Comparison of ENCODE assay signal across 8 cellular contexts in genomic region chr1:198638441-198638840, GRCh38. TPM values are rescaled to one million over a fixed set of nuclear protein-coding genes. Genes with fewer than 3 reads are reported as not detected.
DNase-seq lines count a peak whose midpoint lies in the region; ATAC-seq, FAIRE-seq and TF ChIP-seq lines count a peak whose summit lies in the region.
"Had no signal": no experiment of that assay in that cellular context is flagged by ENCODE, and none has a peak within 500 bp of the region (broad histone marks: within the 10 kb centered on the region; RNA-seq: fewer than 3 reads in every experiment).

No MANE protein-coding gene starts in this region.

- DNase-seq in H54 (ENCODE audit: insufficient read length, low spot score) (no peak), midbrain (lab: John Stamatoyannopoulos, UW) (no peak), AG08395 (ENCODE audit: low spot score) (no peak), MCF 10A (ENCODE audit: unreplicated experiment) (no peak)
- DNase-seq: stimulated activated CD4-positive, alpha-beta T cell treated with anti-CD3 and anti-CD28 coated beads, Interleukin-2, amount 100 ng/mL, for 24 hours had no signal

- POLR2A ChIA-PET in MCF 10A (lab: Yijun Ruan, JAX): interaction anchor here (0.6 to 0.7 kb wide), 2 partner anchors 9 to 1094 kb away, joined by 3 to 5 read pairs; no protein-coding TSS in a partner anchor

- CTCF ChIA-PET in MCF 10A (lab: Yijun Ruan, JAX): no interaction called here

- H2AFZ ChIP-seq in OCI-LY3 (ENCODE audit: low read depth, low read length): peak overlapping the region; percentile 49

- no peak overlapping the region for H3K27ac Mint-ChIP-seq in MCF 10A (ENCODE audit: low read depth, unreplicated experiment)

- H3K9me3 Mint-ChIP-seq in MCF 10A (ENCODE audit: unreplicated experiment): peaks cover 8% of the 10 kb centered on the region

- no peaks in the 10 kb centered on the region for H3K27me3 ChIP-seq in OCI-LY3 (ENCODE audit: low read depth, low read length)
- H3K27me3 ChIP-seq in neutrophil: no peaks in the 10 kb centered on the region

- peaks cover 5% of the 10 kb centered on the region for H3K4me1 Mint-ChIP-seq in MCF 10A (ENCODE audit: insufficient read depth, unreplicated experiment)

- BruUV-seq in MCF 10A (replicated peaks; lab: Mats Ljungman, UMichigan): no TSS peak

- H3K27ac ChIP-seq in OCI-LY3 (ENCODE audit: low read length): peak overlapping the region; percentile 88
- H3K27ac ChIP-seq in neutrophil: peak overlapping the region; percentile 97

- H3K27me3 Mint-ChIP-seq in MCF 10A (ENCODE audit: insufficient read depth, unreplicated experiment): no peaks in the 10 kb centered on the region

- no peak overlapping the region for H3K4me3 Mint-ChIP-seq in MCF 10A (ENCODE audit: unreplicated experiment)

- peaks cover 13% of the 10 kb centered on the region; the same call in 1 of the 2 replicates for H4K20me1 ChIP-seq in OCI-LY3 (ENCODE audit: insufficient read depth, low read length)

- peaks cover 45% of the 10 kb centered on the region for H3K79me2 ChIP-seq in OCI-LY3 (ENCODE audit: low read length)

- peaks cover 12% of the 10 kb centered on the region for H3K36me3 ChIP-seq in OCI-LY3 (replicated peaks; ENCODE audit: low read depth, low read length)
- peaks cover 14% of the 10 kb centered on the region for H3K36me3 ChIP-seq in neutrophil

- H3K9ac ChIP-seq in OCI-LY3 (ENCODE audit: low read length): peak overlapping the region; percentile 87

- FAIRE-seq in H54 (lab: Jason Lieb, UNC): peak; percentile 15

- no peak for TF ChIP-seq POLR2A in H54 (IDR thresholded peaks at IDR 0.05; ENCODE audit: low read depth, low read length)

- TF ChIP-seq CTCF in OCI-LY3 (IDR thresholded peaks at IDR 0.05; ENCODE audit: low read depth, low read length) (no peak), neutrophil (IDR thresholded peaks at IDR 0.05) (no peak), MCF 10A (IDR thresholded peaks at IDR 0.05; ENCODE audit: unreplicated experiment) (no peak)

- intact Hi-C loops in MCF 10A (cut with micrococcal nuclease): no loop called here

- ATAC-seq in GM18873 (IDR thresholded peaks at IDR 0.05; ENCODE audit: low FRiP score, unreplicated experiment): peak; percentile 17

- H3K9me3 ChIP-seq in OCI-LY3 (ENCODE audit: insufficient read depth, low read length): no peaks in the 10 kb centered on the region
- no peaks in the 10 kb centered on the region for H3K9me3 ChIP-seq in neutrophil

- peak overlapping the region; percentile 80 for H3K4me2 ChIP-seq in OCI-LY3 (ENCODE audit: low read length)

- H3K4me3 ChIP-seq in OCI-LY3 (ENCODE audit: low read length) (peak overlapping the region; percentile 71), neutrophil (ENCODE audit: low read depth in 1 of 2, low read length in 1 of 2) (peak overlapping the region; percentile 73 to 78)

- H3K4me1 ChIP-seq in OCI-LY3 (ENCODE audit: low read length) (peaks cover 57% of the 10 kb centered on the region), neutrophil (ENCODE audit: control insufficient read depth in 1 of 2, insufficient read depth in 1 of 2, low read depth in 1 of 2, low read length in 1 of 2) (peaks cover 36 to 58% of the 10 kb centered on the region in 2 experiments)

- H3K36me3 Mint-ChIP-seq in MCF 10A (ENCODE audit: insufficient read depth, unreplicated experiment): no peaks in the 10 kb centered on the region

RNA-seq across cellular contexts. Expression of gene PTPRC, which starts 0.4 kb away (rescaled TPM):
- not detected in 2 replicates for total RNA-seq in MCF 10A (2022)
